31 cellular contexts compared by ENCODE assay signal in genomic region chr4:189215574-189215973, GRCh38.
"Had no signal": no experiment of that assay in that cellular context is flagged by ENCODE, and none has a peak within 500 bp of the region (broad histone marks: within the 10 kb centered on the region; RNA-seq: fewer than 3 reads in every experiment).

No MANE protein-coding gene starts in this region.

- H3K4me2 ChIP-seq: PC-9, SK-N-SH had no signal

- H3K27me3 ChIP-seq: SJSA1 had no signal

- H3K4me3 ChIP-seq: PC-9, SJSA1 had no signal

- DNase-seq: Karpas-422, NCI-H1048, NCI-H1092 treated with DMSO at 0.1 percent for 48 hours, NCI-H1105 treated with DMSO at 0.1 percent for 48 hours, NCI-H1417, NCI-H1436, NCI-H146, NCI-H1694, NCI-H187, NCI-H1930, NCI-H2029 treated with DMSO at 0.1 percent for 48 hours, NCI-H2081 treated with DMSO at 0.1 percent for 48 hours, NCI-H2107, NCI-H2171, NCI-H226, NCI-H446 treated with DMSO at 0.1 percent for 48 hours, NCI-H510A, NCI-H524, NCI-H526, NCI-H69, NCI-H748 treated with DMSO at 0.1 percent for 48 hours, NCI-H82, PC-9, Right ventricle myocardium superior, SHP77 treated with DMSO at 0.1 percent for 48 hours, SK-N-SH, SW 1271, T-helper 1 cell had no signal

- H3K9me2 ChIP-seq: SK-N-SH had no signal

- H2AFZ ChIP-seq: PC-9 had no signal

- H3K4me1 ChIP-seq: SJSA1 had no signal

- H3K36me3 ChIP-seq: SJSA1 had no signal

- H3K9me3 ChIP-seq: SJSA1, SK-N-SH had no signal

- H3K9ac ChIP-seq: SK-N-SH had no signal

- ATAC-seq: Panc1 had no signal

- H3K27ac ChIP-seq: PC-9, RWPE1, SJSA1 had no signal
